Comparison of ENCODE assay signal across 21 cellular contexts in the genomic region with DNA sequence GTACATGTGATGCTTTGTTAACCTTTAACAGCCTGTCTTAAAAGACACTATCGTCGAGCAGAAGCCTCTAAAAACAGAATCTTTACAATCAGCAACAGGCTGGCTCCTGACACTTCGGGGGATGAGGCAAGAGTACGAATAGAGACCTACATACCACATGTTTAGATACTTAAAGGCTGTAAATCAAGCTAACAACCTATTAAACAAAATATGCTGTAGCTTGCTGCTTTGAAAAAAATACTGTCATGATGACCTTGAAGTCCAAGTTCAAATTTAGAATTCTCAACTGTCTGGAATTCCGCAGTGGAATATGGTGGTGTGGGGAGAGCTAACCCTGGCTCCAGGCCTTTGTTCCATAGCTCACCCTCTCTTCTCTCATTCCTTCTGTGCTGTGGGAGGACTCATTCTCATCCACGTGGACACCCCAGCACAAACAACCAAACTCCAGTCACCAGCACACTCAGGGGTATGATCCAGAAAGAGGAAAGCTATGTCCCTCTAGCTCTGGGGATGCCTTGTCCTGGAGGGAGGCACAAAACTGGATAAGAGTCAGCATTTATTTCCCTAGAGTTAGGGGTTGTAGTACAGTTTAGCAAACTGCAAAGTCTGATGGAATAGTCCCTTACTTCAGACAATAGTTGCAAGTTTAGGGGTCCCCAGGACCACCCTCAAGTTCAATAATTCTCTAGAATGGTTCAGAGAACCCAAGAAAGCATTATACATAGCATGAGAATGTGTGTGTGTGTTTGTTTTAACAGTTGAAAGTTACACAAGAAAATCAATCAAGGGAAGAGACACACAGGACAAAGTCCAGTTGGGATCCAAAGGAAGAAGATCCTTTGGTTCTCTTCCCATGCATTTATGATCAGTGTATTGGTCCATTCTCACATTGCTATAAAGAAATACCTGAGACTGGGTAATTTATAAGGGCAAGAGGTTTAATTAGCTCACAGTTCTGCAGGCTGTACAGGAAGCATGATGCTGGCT.
"Had no signal": no experiment of that assay in that cellular context is flagged by ENCODE, and none has a peak within 500 bp of the region (broad histone marks: within the 10 kb centered on the region; RNA-seq: fewer than 3 reads in every experiment).

No MANE protein-coding gene starts in this region.

- H3K9me3 ChIP-seq: mucosa of descending colon had no signal

- H3K27ac ChIP-seq: foreskin keratinocyte, left lung, stomach, VCaP had no signal

- ATAC-seq: foreskin keratinocyte; left lung; mucosa of descending colon; natural killer cell; SK-N-SH treated with all-trans-retinoic acid at 6 μM for 48 hours; stimulated activated effector memory CD8-positive, alpha-beta T cell treated with anti-CD3 and anti-CD28 coated beads, Interleukin-12 subunit alpha, Interleukin-12 subunit beta, amount 100 ng/mL, for 72 hours had no signal

- FAIRE-seq: keratinocyte had no signal

- H3K27me3 ChIP-seq: foreskin keratinocyte, left lung, stomach had no signal

- H3K36me3 Mint-ChIP-seq: activated CD4-positive, alpha-beta memory T cell treated with anti-CD3 and anti-CD28 coated beads for 36 hours; natural killer cell; stimulated activated effector memory CD8-positive, alpha-beta T cell treated with anti-CD3 and anti-CD28 coated beads, Interleukin-12 subunit alpha, Interleukin-12 subunit beta, amount 100 ng/mL, for 72 hours; type B pancreatic cell had no signal

- H3K27me3 Mint-ChIP-seq: type B pancreatic cell had no signal

- H3K36me3 ChIP-seq: left lung, stomach had no signal

- DNase-seq: activated CD4-positive, alpha-beta memory T cell treated with anti-CD3 and anti-CD28 coated beads for 36 hours; activated CD4-positive, alpha-beta T cell treated with anti-CD3 and anti-CD28 coated beads for 1 hour; activated T-cell treated with anti-CD3 and anti-CD28 coated beads for 4 hours; amniotic stem cell; effector CD8-positive, alpha-beta T cell; foreskin keratinocyte; left lung; mammary epithelial cell; mucosa of descending colon; natural killer cell; retina; stimulated activated CD4-positive, alpha-beta T cell treated with anti-CD3 and anti-CD28 coated beads, Interleukin-15, amount 100 ng/mL, for 24 hours; stimulated activated CD4-positive, alpha-beta T cell treated with anti-CD3 and anti-CD28 coated beads, Interleukin-4, amount 100 ng/mL, for 1 hour; stomach had no signal

- H3K4me1 Mint-ChIP-seq: natural killer cell had no signal

- H3K4me3 ChIP-seq: left lung, mucosa of descending colon, skin epidermis, stomach had no signal

- H3K4me3 Mint-ChIP-seq: activated CD4-positive, alpha-beta memory T cell treated with anti-CD3 and anti-CD28 coated beads for 36 hours; activated naive CD8-positive, alpha-beta T cell; natural killer cell; stimulated activated effector memory CD8-positive, alpha-beta T cell treated with anti-CD3 and anti-CD28 coated beads, Interleukin-12 subunit alpha, Interleukin-12 subunit beta, amount 100 ng/mL, for 72 hours; type B pancreatic cell had no signal

- H3K27ac Mint-ChIP-seq: activated CD4-positive, alpha-beta memory T cell treated with anti-CD3 and anti-CD28 coated beads for 36 hours; activated naive CD8-positive, alpha-beta T cell; natural killer cell; stimulated activated effector memory CD8-positive, alpha-beta T cell treated with anti-CD3 and anti-CD28 coated beads, Interleukin-12 subunit alpha, Interleukin-12 subunit beta, amount 100 ng/mL, for 72 hours; type B pancreatic cell had no signal
